In genomic region chr11:124983674-124984511, GRCh38 we compare ENCODE assay signal across 27 cellular contexts. TPM values are rescaled to one million over a fixed set of nuclear protein-coding genes. Genes with fewer than 3 reads are reported as not detected.
DNase-seq lines count a peak whose midpoint lies in the region; ATAC-seq and TF ChIP-seq lines count a peak whose summit lies in the region.
"Had no signal": no experiment of that assay in that cellular context is flagged by ENCODE, and none has a peak within 500 bp of the region (broad histone marks: within the 10 kb centered on the region; RNA-seq: fewer than 3 reads in every experiment).

No MANE protein-coding gene starts in this region.

- peaks cover 1% of the 10 kb centered on the region for H3K27me3 Mint-ChIP-seq in GM23338 (ENCODE audit: insufficient read depth, low read depth, poor library complexity)
- H3K27me3 Mint-ChIP-seq in endodermal cell (ENCODE audit: insufficient read depth) = peaks cover 5% of the 10 kb centered on the region
- H3K27me3 Mint-ChIP-seq: CD4-positive, alpha-beta memory T cell had no signal

- no peaks in the 10 kb centered on the region for H3K4me1 ChIP-seq in GM23338 (ENCODE audit: insufficient read depth)
- H3K4me1 ChIP-seq in endodermal cell (ENCODE audit: control insufficient read depth, insufficient read depth, low read length) = no peaks in the 10 kb centered on the region
- no peaks in the 10 kb centered on the region for H3K4me1 ChIP-seq in stomach
- H3K4me1 ChIP-seq: BLaER1 treated with 17β-estradiol and CSF1 and Interleukin-3, amounts not matched to agents 10 nM and 100 nM had no signal

- no peak overlapping the region for H3K27ac ChIP-seq in GM23338 (ENCODE audit: low read depth)
- H3K27ac ChIP-seq in endodermal cell (ENCODE audit: low read depth, low read length) = no peak overlapping the region
- no peak overlapping the region for H3K27ac ChIP-seq in stomach
- H3K27ac ChIP-seq: BLaER1 treated with 17β-estradiol and CSF1 and Interleukin-3, amounts not matched to agents 10 nM and 100 nM had no signal

- H3K9me2 ChIP-seq in GM23338 (ENCODE audit: insufficient read depth) = no peaks in the 10 kb centered on the region

- TF ChIP-seq POLR2A in stomach (IDR thresholded peaks at IDR 0.05) = no peak

- peak; percentile 35; the same call in 2 of the 3 replicates for ATAC-seq in GM23338
- no peak for ATAC-seq in HG02571 (IDR thresholded peaks at IDR 0.05; ENCODE audit: unreplicated experiment)
- ATAC-seq in GM21526 (IDR thresholded peaks at IDR 0.05; ENCODE audit: low FRiP score, unreplicated experiment) = no peak

- DNase-seq in D341Med (ENCODE audit: low spot score) (peak; percentile 15), GM23338 (ENCODE audit: low spot score) (no peak), endodermal cell (no peak), mesenteric fat pad (ENCODE audit: low spot score) (peak; percentile 84), stomach (no peak), C1 segment of cervical spinal cord (lab: John Stamatoyannopoulos, UW) (no peak)
- DNase-seq: AML-193, COR-L47, DMS79, EL, GDM1, NCI-H1048, NCI-H1417 treated with DMSO at 0.1 percent for 48 hours, NCI-H1694 treated with DMSO at 0.1 percent for 48 hours, NCI-H2081, NCI-H226, NCI-H510A, NCI-H69, Right ventricle myocardium superior, RPMI8226 had no signal

- no peak overlapping the region for H3K4me3 ChIP-seq in GM23338
- H3K4me3 ChIP-seq in endodermal cell (ENCODE audit: low read length) = no peak overlapping the region
- H3K4me3 ChIP-seq in stomach = no peak overlapping the region
- H3K4me3 ChIP-seq: BLaER1 treated with 17β-estradiol and CSF1 and Interleukin-3, amounts not matched to agents 10 nM and 100 nM had no signal

- no peaks in the 10 kb centered on the region for H3K27me3 ChIP-seq in GM23338 (ENCODE audit: insufficient read depth)
- no peaks in the 10 kb centered on the region for H3K27me3 ChIP-seq in endodermal cell (ENCODE audit: control insufficient read depth, insufficient read depth, low read length, poor library complexity, severe bottlenecking)
- no peaks in the 10 kb centered on the region for H3K27me3 ChIP-seq in stomach
- H3K27me3 ChIP-seq: BLaER1 treated with 17β-estradiol and CSF1 and Interleukin-3, amounts not matched to agents 10 nM and 100 nM had no signal

- H3K36me3 ChIP-seq in GM23338 (ENCODE audit: insufficient read depth) = no peaks in the 10 kb centered on the region
- H3K36me3 ChIP-seq in endodermal cell (ENCODE audit: control insufficient read depth, insufficient read depth, low read length) = no peaks in the 10 kb centered on the region
- H3K36me3 ChIP-seq in stomach = peaks cover 0 to 17% (median 3%) of the 10 kb centered on the region in 4 donors

- peaks cover 10% of the 10 kb centered on the region for H3K36me3 Mint-ChIP-seq in GM23338 (ENCODE audit: low read depth)
- H3K36me3 Mint-ChIP-seq in endodermal cell (ENCODE audit: low read depth) = peaks cover 2% of the 10 kb centered on the region

- TF ChIP-seq CTCF in GM23338 (conservative IDR thresholded peaks at IDR 0.05; ENCODE audit: low read depth in 2 of 2) (peak in 1 of 2 experiments; percentile 47; a peak in 2 of 4 replicates), endodermal cell (conservative IDR thresholded peaks at IDR 0.05) (peak; percentile 26), stomach (IDR thresholded peaks at IDR 0.05) (no peak)

- H3K79me2 ChIP-seq in GM23338 (replicated peaks; ENCODE audit: insufficient read depth) = no peaks in the 10 kb centered on the region

- H4K20me1 ChIP-seq in GM23338 (replicated peaks; ENCODE audit: insufficient read depth) = no peaks in the 10 kb centered on the region; the same call in 1 of the 2 replicates
- H4K20me1 ChIP-seq: BLaER1 treated with 17β-estradiol and CSF1 and Interleukin-3, amounts not matched to agents 10 nM and 100 nM had no signal

- TF ChIP-seq EP300 in stomach (IDR thresholded peaks at IDR 0.05) = no peak

- no peak overlapping the region for H3K4me3 Mint-ChIP-seq in GM23338
- H3K4me3 Mint-ChIP-seq in endodermal cell = no peak overlapping the region
- H3K4me3 Mint-ChIP-seq: CD4-positive, alpha-beta memory T cell had no signal

- 84 to 85% methylated on average over 9 to 17 of the region's 17 CpGs for WGBS in endodermal cell (ENCODE audit: insufficient coverage in 1 of 2, insufficient read length in 1 of 2), 2 experiments
- 94 to 97% (median 96%) methylated on average over 10 to 17 of the region's 17 CpGs for WGBS in stomach, 5 donors

- H2AFZ ChIP-seq in GM23338 = no peak overlapping the region

- H3K9me3 ChIP-seq in endodermal cell (ENCODE audit: control insufficient read depth, low read length) (no peaks in the 10 kb centered on the region), stomach (peaks cover 0 to 18% (median 9%) of the 10 kb centered on the region in 4 donors)

- intact Hi-C loops in stomach (cut with DNase I; ENCODE audit: low total_unique reads) = loop anchor here (10.0 kb wide), 1 partner anchor 61 kb away; no protein-coding TSS in a partner anchor

- H3K9me3 Mint-ChIP-seq in GM23338 (peaks cover 3% of the 10 kb centered on the region; the same call in 2 of the 3 replicates), endodermal cell (peaks cover 8% of the 10 kb centered on the region)

- H3K4me1 Mint-ChIP-seq in GM23338 (no peaks in the 10 kb centered on the region; the same call in 2 of the 3 replicates), endodermal cell (no peaks in the 10 kb centered on the region)

- H3K27ac Mint-ChIP-seq in GM23338 (no peak overlapping the region), endodermal cell (no peak overlapping the region)
- H3K27ac Mint-ChIP-seq: CD4-positive, alpha-beta memory T cell had no signal

- no peaks in the 10 kb centered on the region for H3F3A ChIP-seq in GM23338 (replicated peaks; ENCODE audit: low read depth)

- no peak overlapping the region for H3K4me2 ChIP-seq in GM23338
- H3K4me2 ChIP-seq: BLaER1 treated with 17β-estradiol and CSF1 and Interleukin-3, amounts not matched to agents 10 nM and 100 nM had no signal

- no peak overlapping the region for H3K9ac ChIP-seq in endodermal cell (ENCODE audit: extremely low read depth, low read length, poor library complexity, severe bottlenecking)
- H3K9ac ChIP-seq: BLaER1 treated with 17β-estradiol and CSF1 and Interleukin-3, amounts not matched to agents 10 nM and 100 nM had no signal

TF ChIP-seq in GM23338, 12 proteins besides CTCF, POLR2A, EP300 and RAD21 (continues in another document):
- TF ChIP-seq EZH2phosphoT487 (IDR thresholded peaks at IDR 0.05; ENCODE audit: unreplicated experiment) = no peak
- no peak for TF ChIP-seq REST (IDR thresholded peaks at IDR 0.05; ENCODE audit: unreplicated experiment)
- TF ChIP-seq CREB1 (CRISPR knock-in tag; IDR thresholded peaks at IDR 0.05; ENCODE audit: low read depth) = no peak
- TF ChIP-seq JUNB (IDR thresholded peaks at IDR 0.05; ENCODE audit: unreplicated experiment) = no peak
- TF ChIP-seq ZNF114 (CRISPR knock-in tag; IDR thresholded peaks at IDR 0.05) = no peak
- no peak for TF ChIP-seq ETS1 (IDR thresholded peaks at IDR 0.05)
- no peak for TF ChIP-seq POLR2AphosphoS5 (IDR thresholded peaks at IDR 0.05; ENCODE audit: low read depth)

RNA-seq across cellular contexts. Expression of gene CCDC15, which starts 29.9 kb away (rescaled TPM):
- total RNA-seq in GM23338 (2014; rRNA removed; shearing (Covaris generic)) = 3.3 and 8.0 TPM in 2 replicates
- polyA plus RNA-seq in GM23338 (2016; fragmentation: Nextera tagmentation; extraction: Ambion mirVana) (1.8 and 2.9 TPM in 2 replicates), stomach (under 1 TPM; 0.31 to 0.68 (median 0.61) TPM)
- total RNA-seq in endodermal cell (1 to 10 TPM; 3.3 TPM), mesenteric fat pad (0.93 TPM), stomach (10 to 100 TPM in 1 of 5 donors, 1 to 10 TPM in 3, under 1 TPM in 1; 0.43 to 15.6 (median 1.8) TPM)
- 5.3 TPM for polyA plus RNA-seq in endodermal cell (2013, experiment 1 of 2)
- 5.1 TPM for polyA plus RNA-seq in endodermal cell (2013, experiment 2 of 2)

RNA-seq across cellular contexts. Expression of gene HEPACAM, which starts 48.0 kb away (rescaled TPM):
- 0.17 TPM in 1 of 2 replicates, not detected in the other for total RNA-seq in GM23338 (2014; rRNA removed; shearing (Covaris generic))
- polyA plus RNA-seq in GM23338 (2016; fragmentation: Nextera tagmentation; extraction: Ambion mirVana) (not detected in 2 replicates), stomach (under 1 TPM in 1 of 3 donors, not detected in 2; 0.10 TPM)
- total RNA-seq in endodermal cell (not detected), mesenteric fat pad (33.4 TPM), stomach (not detected)
- not detected for polyA plus RNA-seq in endodermal cell (2013, experiment 1 of 2)
- not detected for polyA plus RNA-seq in endodermal cell (2013, experiment 2 of 2)
- total RNA-seq: CD4-positive, alpha-beta memory T cell; H4; HT-29; SK-MEL-5 had no signal
- polyA plus RNA-seq: CD4-positive, alpha-beta memory T cell had no signal

Comparison
In these comparisons a context has a peak if more than half of its experiments do, and no peak if none do; other contexts are left out.
1. DNase-seq: peak in D341Med (single experiment) and mesenteric fat pad (single experiment); none in GM23338 (single experiment), endodermal cell (single experiment), stomach (single experiment) and C1 segment of cervical spinal cord (0 of 14).
2. RNA of gene HEPACAM, which starts 48.0 kb away (total RNA-seq): 33.4 TPM in mesenteric fat pad (single experiment); 0.17 TPM in GM23338, not detected in endodermal cell and not detected in stomach; every median in the first group is over 10 times any median in the second.